30 cellular contexts compared by ENCODE assay signal in the genomic region with DNA sequence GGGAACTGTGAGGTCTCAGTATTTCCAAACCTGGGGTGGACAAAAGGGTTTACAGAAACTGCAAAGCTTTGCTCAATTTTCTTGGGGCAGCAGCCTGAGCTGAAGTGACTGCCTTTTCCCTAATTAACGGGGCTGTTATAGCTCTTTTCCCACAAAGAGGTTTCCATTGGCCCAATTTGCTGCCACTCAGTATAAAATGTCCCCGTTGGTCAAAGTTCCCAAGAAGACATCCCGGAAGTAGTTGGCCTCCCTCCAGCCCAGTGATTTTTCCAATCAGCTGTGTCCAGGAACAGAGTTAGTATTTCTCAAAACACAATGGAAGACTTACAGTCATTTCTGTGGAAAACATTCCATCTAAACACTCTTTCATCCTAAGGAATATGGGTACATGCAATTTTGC.
DNase-seq lines count a peak whose midpoint lies in the region; ATAC-seq and TF ChIP-seq lines count a peak whose summit lies in the region.
"Had no signal": no experiment of that assay in that cellular context is flagged by ENCODE, and none has a peak within 500 bp of the region (broad histone marks: within the 10 kb centered on the region; RNA-seq: fewer than 3 reads in every experiment).

No MANE protein-coding gene starts in this region.

- H3K9me3 ChIP-seq in A673 (ENCODE audit: low read depth, low read length, poor library complexity, severe bottlenecking): no peaks in the 10 kb centered on the region
- H3K9me3 ChIP-seq in iPS DF 6.9 (ENCODE audit: control insufficient read depth, insufficient read depth, low read length): no peaks in the 10 kb centered on the region
- H3K9me3 ChIP-seq in tibial nerve: no peaks in the 10 kb centered on the region
- H3K9me3 ChIP-seq: heart right ventricle, psoas muscle had no signal

- intact Hi-C loops in A673 (cut with micrococcal nuclease; ENCODE audit: unreplicated experiment): no loop called here

- no peak for TF ChIP-seq EP300 in tibial nerve (IDR thresholded peaks at IDR 0.05)

- no peak overlapping the region for H3K4me3 ChIP-seq in A673 (ENCODE audit: low read depth, low read length, poor library complexity, severe bottlenecking)
- H3K4me3 ChIP-seq in iPS DF 6.9 (ENCODE audit: low read length): no peak overlapping the region
- H3K4me3 ChIP-seq in tibial nerve: no peak overlapping the region
- H3K4me3 ChIP-seq: heart right ventricle, psoas muscle had no signal

- DNase-seq in A673 (ENCODE audit: low spot score) (peak; percentile 22), RPMI7951 (ENCODE audit: low read depth) (peak; percentile 84), dermis microvascular lymphatic vessel endothelial cell (ENCODE audit: low read depth in 2 of 2) (peak; percentile 9 to 10), iPS DF 6.9 (ENCODE audit: low read depth, low spot score) (peak; percentile 4), tibial nerve (ENCODE audit: low spot score in 2 of 2) (no peak), NCI-H524 treated with DMSO at 0.1 percent for 48 hours (lab: John Stamatoyannopoulos, UW) (no peak)
- DNase-seq: activated CD4-positive, alpha-beta T cell treated with anti-CD3 and anti-CD28 coated beads, Interleukin-2, amount 10 ng/mL, durations not matched to agents 24 days and 14 days; activated gamma-delta T cell treated with Interleukin-2 at 50 U/mL for 16 hours; activated naive CD8-positive, alpha-beta T cell treated with anti-CD3 and anti-CD28 coated beads, Interleukin-2, amount 50 U/mL, for 24 hours; activated T-cell treated with anti-CD3 and anti-CD28 coated beads, Interleukin-2, amount 50 U/mL, for 4 hours; AML-193; CD8-positive, alpha-beta memory T cell; HFFc6; immature natural killer cell; Kasumi-1; naive thymus-derived CD4-positive, alpha-beta T cell; NCI-H1694 treated with DMSO at 0.1 percent for 48 hours; NCI-H2171 treated with DMSO at 0.1 percent for 48 hours; NCI-H526 treated with DMSO at 0.1 percent for 48 hours; occipital lobe; psoas muscle; SIG-M5; T1000; WERI-Rb-1 had no signal

- CTCF ChIA-PET in A673 (lab: Charles Lee): no interaction called here

- H3K36me3 ChIP-seq in A673 (ENCODE audit: insufficient read depth, low read length, poor library complexity, severe bottlenecking) (no peaks in the 10 kb centered on the region), iPS DF 6.9 (ENCODE audit: control insufficient read depth, insufficient read depth, low read length) (no peaks in the 10 kb centered on the region), tibial nerve (no peaks in the 10 kb centered on the region)
- H3K36me3 ChIP-seq: heart right ventricle, WERI-Rb-1 had no signal

- H3K4me1 ChIP-seq in A673 (ENCODE audit: insufficient read depth, low read length, poor library complexity, severe bottlenecking) (no peaks in the 10 kb centered on the region), iPS DF 6.9 (ENCODE audit: control insufficient read depth, insufficient read depth, low read length) (no peaks in the 10 kb centered on the region), tibial nerve (peaks cover 0 to 9% (median 2%) of the 10 kb centered on the region in 4 donors)
- H3K4me1 ChIP-seq: psoas muscle had no signal

- ATAC-seq in esophagus mucosa (no peak), HG03196 (IDR thresholded peaks at IDR 0.05; ENCODE audit: unreplicated experiment) (no peak)
- ATAC-seq: activated naive CD8-positive, alpha-beta T cell treated with anti-CD3 and anti-CD28 coated beads, Interleukin-2, amount 50 U/mL, for 24 hours; activated T-cell treated with anti-CD3 and anti-CD28 coated beads, Interleukin-2, amount 50 U/mL, for 4 hours; heart right ventricle; HepG2; left lobe of liver; naive thymus-derived CD4-positive, alpha-beta T cell; Panc1; psoas muscle had no signal

- no peak for TF ChIP-seq POLR2A in tibial nerve (IDR thresholded peaks at IDR 0.05)

- H3K27me3 ChIP-seq in A673 (replicated peaks; ENCODE audit: insufficient read depth, low read depth, low read length, poor library complexity) (no peaks in the 10 kb centered on the region), iPS DF 6.9 (ENCODE audit: control insufficient read depth, insufficient read depth, low read length) (no peaks in the 10 kb centered on the region), tibial nerve (no peaks in the 10 kb centered on the region)
- H3K27me3 ChIP-seq: heart right ventricle had no signal

- POLR2A ChIA-PET in A673 (lab: Charles Lee; ENCODE audit: low non-redundant PET): no interaction called here

- H3K27ac ChIP-seq in A673 (ENCODE audit: low read depth, low read length, poor library complexity, severe bottlenecking) (no peak overlapping the region), iPS DF 6.9 (ENCODE audit: low read length) (no peak overlapping the region), tibial nerve (peak overlapping the region in 1 of 4 donors; percentile 20)
- H3K27ac ChIP-seq: psoas muscle, WERI-Rb-1 had no signal

- no CpG with 5 or more reads among the region's 3 CpGs for WGBS in iPS DF 6.9 (ENCODE audit: insufficient coverage, insufficient read length)
- 36 to 51% methylated on average over 3 of the region's 3 CpGs for WGBS in tibial nerve, 2 donors

- no peak for TF ChIP-seq CTCF in A673 (conservative IDR thresholded peaks at IDR 0.05; ENCODE audit: low read depth, low read length)
- no peak for TF ChIP-seq CTCF in tibial nerve (IDR thresholded peaks at IDR 0.05)

- no TSS peak for BruUV-seq in A673 (replicated peaks; lab: Mats Ljungman, UMichigan)

Comparison
In these comparisons a context has a peak if more than half of its experiments do, and no peak if none do; other contexts are left out.
1. DNase-seq: peak in A673 (single experiment), RPMI7951 (single experiment), dermis microvascular lymphatic vessel endothelial cell (2 of 2) and iPS DF 6.9 (single experiment); none in tibial nerve (0 of 2) and NCI-H524 treated with DMSO at 0.1 percent for 48 hours (single experiment).